In the genomic region with DNA sequence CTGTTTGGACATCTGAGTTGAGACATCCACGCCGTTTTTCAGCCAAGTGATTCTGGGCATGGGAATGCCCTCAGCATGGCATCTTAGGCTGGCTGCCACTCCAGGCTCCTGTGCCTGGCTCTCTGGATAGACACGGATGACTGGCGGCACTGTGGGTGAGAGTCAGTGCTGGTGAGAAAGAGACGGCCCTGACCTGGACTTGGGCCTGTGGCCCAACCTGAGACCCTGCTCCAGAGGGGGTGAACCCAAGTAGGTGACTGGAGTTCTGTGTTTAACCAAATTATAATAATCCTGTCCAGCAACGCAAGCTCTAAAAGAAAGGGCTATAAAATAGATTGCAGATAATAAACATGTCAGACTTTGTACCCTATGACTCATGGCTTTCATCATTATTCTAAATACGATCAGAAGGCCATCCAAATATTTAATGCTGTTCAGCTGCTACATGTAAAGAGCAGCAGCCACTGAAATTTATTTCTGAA, we compare ENCODE assay signal across 16 cellular contexts.
A peak's percentile ranks its signal among the peaks of the same experiment; 100 is the strongest.
DNase-seq lines count a peak whose midpoint lies in the region; ATAC-seq and TF ChIP-seq lines count a peak whose summit lies in the region.
"Had no signal": no experiment of that assay in that cellular context is flagged by ENCODE, and none has a peak within 500 bp of the region (broad histone marks: within the 10 kb centered on the region; RNA-seq: fewer than 3 reads in every experiment).

No MANE protein-coding gene starts in this region.

- CTCF ChIA-PET in Caco-2 (lab: Charles Lee): interaction anchor here (1.0 to 1.4 kb wide), 3 partner anchors 22 to 91 kb away, joined by 3 to 6 read pairs (median 3); no protein-coding TSS in a partner anchor
- CTCF ChIA-PET in CD8-positive, alpha-beta T cell (lab: Charles Lee): interaction anchor here (1.2 kb wide), 1 partner anchor 22 kb away, joined by 3 read pairs; no protein-coding TSS in a partner anchor

- POLR2A ChIA-PET in Caco-2 (lab: Charles Lee): no interaction called here
- POLR2A ChIA-PET in CD8-positive, alpha-beta T cell (lab: Charles Lee): no interaction called here

- DNase-seq in Caco-2 (peak in 1 of 2 experiments; percentile 34), MG63 (peak; percentile 90), cerebellar cortex (ENCODE audit: low spot score) (peak; percentile 92), mesenteric fat pad (ENCODE audit: low spot score) (peak; percentile 57), NCI-H146 treated with DMSO at 0.1 percent for 48 hours (lab: John Stamatoyannopoulos, UW; ENCODE audit: unreplicated experiment) (no peak)
- no peak for DNase-seq in CD8-positive, alpha-beta T cell
- DNase-seq: activated naive CD4-positive, alpha-beta T cell treated with anti-CD3 and anti-CD28 coated beads, Interleukin-2, amount 50 U/mL, for 16 hours; central memory CD4-positive, alpha-beta T cell; immature natural killer cell; NCI-H1436; NCI-H748 treated with DMSO at 0.1 percent for 48 hours; stimulated activated CD4-positive, alpha-beta T cell treated with anti-CD3 and anti-CD28 coated beads, Interleukin-4, amount 100 ng/mL, for 24 hours; stimulated activated naive CD4-positive, alpha-beta T cell; WERI-Rb-1 had no signal

- no peak overlapping the region for H3K4me3 ChIP-seq in Caco-2 (ENCODE audit: low read depth, low read length)
- no peak overlapping the region for H3K4me3 ChIP-seq in MG63
- no peak overlapping the region for H3K4me3 ChIP-seq in CD8-positive, alpha-beta T cell (ENCODE audit: low read depth, low read length)

- no peaks in the 10 kb centered on the region for H3K36me3 ChIP-seq in Caco-2 (ENCODE audit: control insufficient read depth, insufficient read depth, low read length)
- H3K36me3 ChIP-seq in MG63: no peaks in the 10 kb centered on the region
- no peaks in the 10 kb centered on the region for H3K36me3 ChIP-seq in CD8-positive, alpha-beta T cell (ENCODE audit: insufficient read depth, low read length)
- H3K36me3 ChIP-seq: WERI-Rb-1 had no signal

- H3K27me3 ChIP-seq in Caco-2 (replicated peaks; ENCODE audit: control insufficient read depth, insufficient read depth, low read length) (no peaks in the 10 kb centered on the region), MG63 (no peaks in the 10 kb centered on the region)
- H3K27me3 ChIP-seq in CD8-positive, alpha-beta T cell (ENCODE audit: insufficient read depth, low read length): no peaks in the 10 kb centered on the region

- BruUV-seq in Caco-2 (replicated peaks; lab: Mats Ljungman, UMichigan): no TSS peak

- peaks cover 33% of the 10 kb centered on the region for H3K4me1 ChIP-seq in Caco-2
- no peaks in the 10 kb centered on the region for H3K4me1 ChIP-seq in CD8-positive, alpha-beta T cell (ENCODE audit: insufficient read depth, low read length)

- no peak overlapping the region for H3K27ac ChIP-seq in CD8-positive, alpha-beta T cell (ENCODE audit: low read depth, low read length)
- H3K27ac ChIP-seq: WERI-Rb-1 had no signal

- intact Hi-C loops in Caco-2 (cut with micrococcal nuclease; ENCODE audit: unreplicated experiment): no loop called here
- intact Hi-C loops in CD8-positive, alpha-beta T cell (cut with DNase I, micrococcal nuclease): no loop called here

- TF ChIP-seq CTCF in Caco-2 (IDR thresholded peaks at IDR 0.05; ENCODE audit: insufficient read depth in 1 of 2, low read depth in 1 of 2, low read length in 1 of 2, severe bottlenecking in 1 of 2, unreplicated experiment in 1 of 2): no peak
- TF ChIP-seq CTCF in CD8-positive, alpha-beta T cell (IDR thresholded peaks at IDR 0.05): no peak

- H3K27me3 Mint-ChIP-seq in Caco-2 (ENCODE audit: insufficient read depth, unreplicated experiment): no peaks in the 10 kb centered on the region
- H3K27me3 Mint-ChIP-seq in CD8-positive, alpha-beta T cell (ENCODE audit: low read depth): no peaks in the 10 kb centered on the region

- H3K9me3 Mint-ChIP-seq in Caco-2 (ENCODE audit: unreplicated experiment): no peaks in the 10 kb centered on the region
- no peaks in the 10 kb centered on the region for H3K9me3 Mint-ChIP-seq in CD8-positive, alpha-beta T cell
- H3K9me3 Mint-ChIP-seq: immature natural killer cell had no signal

- H3K4me3 Mint-ChIP-seq in Caco-2 (ENCODE audit: unreplicated experiment): no peak overlapping the region
- H3K4me3 Mint-ChIP-seq in CD8-positive, alpha-beta T cell: no peak overlapping the region
- H3K4me3 Mint-ChIP-seq: immature natural killer cell had no signal

- no peaks in the 10 kb centered on the region for H3K36me3 Mint-ChIP-seq in Caco-2 (ENCODE audit: insufficient read depth, unreplicated experiment)
- no peaks in the 10 kb centered on the region for H3K36me3 Mint-ChIP-seq in CD8-positive, alpha-beta T cell
- H3K36me3 Mint-ChIP-seq: immature natural killer cell had no signal

- ATAC-seq in CD8-positive, alpha-beta T cell: no peak
- ATAC-seq in HG02588 (IDR thresholded peaks at IDR 0.05; ENCODE audit: unreplicated experiment) (no peak), GM21447 (IDR thresholded peaks at IDR 0.05; ENCODE audit: unreplicated experiment) (no peak)

- H3K9me3 ChIP-seq in Caco-2 (no peaks in the 10 kb centered on the region), MG63 (no peaks in the 10 kb centered on the region)
- H3K9me3 ChIP-seq in CD8-positive, alpha-beta T cell (ENCODE audit: low read length): no peaks in the 10 kb centered on the region

- peak overlapping the region; percentile 82 for H3K27ac Mint-ChIP-seq in Caco-2 (ENCODE audit: unreplicated experiment)
- H3K27ac Mint-ChIP-seq in CD8-positive, alpha-beta T cell: no peak overlapping the region
- H3K27ac Mint-ChIP-seq: immature natural killer cell had no signal

- peaks cover 21% of the 10 kb centered on the region for H3K4me1 Mint-ChIP-seq in Caco-2 (ENCODE audit: low read depth, unreplicated experiment)
- H3K4me1 Mint-ChIP-seq in CD8-positive, alpha-beta T cell (ENCODE audit: low read depth): no peaks in the 10 kb centered on the region
- H3K4me1 Mint-ChIP-seq: immature natural killer cell had no signal

Comparison
In these comparisons a context has a peak if more than half of its experiments do, and no peak if none do; other contexts are left out.
1. DNase-seq: peak in MG63 (single experiment), cerebellar cortex (single experiment) and mesenteric fat pad (single experiment); none in NCI-H146 treated with DMSO at 0.1 percent for 48 hours (single experiment) and CD8-positive, alpha-beta T cell (0 of 7).